ENCODE assay signal across 22 cellular contexts in genomic region chr6:63295553-63295952, GRCh38. TPM values are rescaled to one million over a fixed set of nuclear protein-coding genes. Genes with fewer than 3 reads are reported as not detected.
"Had no signal": no experiment of that assay in that cellular context is flagged by ENCODE, and none has a peak within 500 bp of the region (broad histone marks: within the 10 kb centered on the region; RNA-seq: fewer than 3 reads in every experiment).

No MANE protein-coding gene starts in this region.

- H3K4me1 Mint-ChIP-seq: activated CD4-positive, alpha-beta memory T cell treated with anti-CD3 and anti-CD28 coated beads, Interleukin-2, amount 10 ng/mL, durations not matched to agents 7 days and 5 days; activated CD4-positive, alpha-beta T cell treated with anti-CD3 and anti-CD28 coated beads for 36 hours; nephron; stimulated activated naive CD8-positive, alpha-beta T cell treated with anti-CD3 and anti-CD28 coated beads, Interleukin-15, amount 100 ng/mL, for 72 hours had no signal

- H3K27me3 Mint-ChIP-seq: activated CD4-positive, alpha-beta memory T cell treated with anti-CD3 and anti-CD28 coated beads, Interleukin-2, amount 10 ng/mL, durations not matched to agents 7 days and 5 days; activated CD4-positive, alpha-beta T cell treated with anti-CD3 and anti-CD28 coated beads for 36 hours; activated naive CD8-positive, alpha-beta T cell; stimulated activated naive CD8-positive, alpha-beta T cell treated with anti-CD3 and anti-CD28 coated beads, Interleukin-15, amount 100 ng/mL, for 72 hours had no signal

- H3K9ac ChIP-seq: parathyroid adenoma had no signal

- H3K27ac Mint-ChIP-seq: activated CD4-positive, alpha-beta memory T cell treated with anti-CD3 and anti-CD28 coated beads, Interleukin-2, amount 10 ng/mL, durations not matched to agents 7 days and 5 days; activated CD4-positive, alpha-beta T cell treated with anti-CD3 and anti-CD28 coated beads for 36 hours; activated naive CD8-positive, alpha-beta T cell; nephron; stimulated activated naive CD8-positive, alpha-beta T cell treated with anti-CD3 and anti-CD28 coated beads, Interleukin-15, amount 100 ng/mL, for 72 hours had no signal

- H3K4me1 ChIP-seq: esophagus squamous epithelium, parathyroid adenoma had no signal

- H2AFZ ChIP-seq: parathyroid adenoma had no signal

- H3K36me3 Mint-ChIP-seq: activated naive CD8-positive, alpha-beta T cell had no signal

- H3K9me3 ChIP-seq: esophagus squamous epithelium, testis had no signal

- ATAC-seq: activated CD4-positive, alpha-beta T cell treated with anti-CD3 and anti-CD28 coated beads for 36 hours; left lobe of liver; stimulated activated naive CD8-positive, alpha-beta T cell treated with anti-CD3 and anti-CD28 coated beads, Interleukin-15, amount 100 ng/mL, for 72 hours had no signal

- H3K36me3 ChIP-seq: brain microvascular endothelial cell, esophagus squamous epithelium had no signal

- H3K27ac ChIP-seq: brain microvascular endothelial cell, esophagus squamous epithelium, parathyroid adenoma, testis had no signal

- H3K27me3 ChIP-seq: brain microvascular endothelial cell, esophagus squamous epithelium, testis had no signal

- H3K4me3 Mint-ChIP-seq: activated CD4-positive, alpha-beta memory T cell treated with anti-CD3 and anti-CD28 coated beads, Interleukin-2, amount 10 ng/mL, durations not matched to agents 7 days and 5 days; activated CD4-positive, alpha-beta T cell treated with anti-CD3 and anti-CD28 coated beads for 36 hours; activated naive CD8-positive, alpha-beta T cell; nephron; stimulated activated naive CD8-positive, alpha-beta T cell treated with anti-CD3 and anti-CD28 coated beads, Interleukin-15, amount 100 ng/mL, for 72 hours had no signal

- DNase-seq: activated CD4-positive, alpha-beta memory T cell treated with anti-CD3 and anti-CD28 coated beads, Interleukin-2, amount 10 ng/mL, durations not matched to agents 7 days and 5 days; activated CD4-positive, alpha-beta T cell treated with anti-CD3 and anti-CD28 coated beads for 36 hours; activated gamma-delta T cell; activated T-cell treated with anti-CD3 and anti-CD28 coated beads, Interleukin-2, amount 50 U/mL, for 48 hours; amygdala; brain microvascular endothelial cell; esophagus squamous epithelium; foreskin fibroblast; islet precursor cell; mesenchymal stem cell; retina; stimulated activated CD4-positive, alpha-beta T cell treated with anti-CD3 and anti-CD28 coated beads, Interleukin-15, amount 100 ng/mL, for 24 hours; stimulated activated CD4-positive, alpha-beta T cell treated with anti-CD3 and anti-CD28 coated beads, Interleukin-4, amount 100 ng/mL, for 24 hours; stimulated activated naive CD8-positive, alpha-beta T cell treated with anti-CD3 and anti-CD28 coated beads, Interleukin-15, amount 100 ng/mL, for 72 hours; testis had no signal

- H3K9me3 Mint-ChIP-seq: activated CD4-positive, alpha-beta memory T cell treated with anti-CD3 and anti-CD28 coated beads, Interleukin-2, amount 10 ng/mL, durations not matched to agents 7 days and 5 days; nephron; stimulated activated naive CD8-positive, alpha-beta T cell treated with anti-CD3 and anti-CD28 coated beads, Interleukin-15, amount 100 ng/mL, for 72 hours had no signal

- H3K79me2 ChIP-seq: parathyroid adenoma had no signal

- H3K4me3 ChIP-seq: esophagus squamous epithelium, testis had no signal

RNA-seq across cellular contexts. Expression of gene LGSN, which starts 24.2 kb away (rescaled TPM):
- total RNA-seq: activated CD4-positive, alpha-beta T cell treated with anti-CD3 and anti-CD28 coated beads for 36 hours; cerebellum; esophagus squamous epithelium; skeletal muscle tissue; ureter had no signal
